Comparison of ENCODE assay signal across 15 cellular contexts in genomic region chr3:132787616-132788015, GRCh38.
DNase-seq lines count a peak whose midpoint lies in the region; ATAC-seq and TF ChIP-seq lines count a peak whose summit lies in the region.
"Had no signal": no experiment of that assay in that cellular context is flagged by ENCODE, and none has a peak within 500 bp of the region (broad histone marks: within the 10 kb centered on the region; RNA-seq: fewer than 3 reads in every experiment).

No MANE protein-coding gene starts in this region.

- no peak for TF ChIP-seq POLR2A in Peyer's patch (IDR thresholded peaks at IDR 0.05)

- no peak overlapping the region for H3K4me3 ChIP-seq in Peyer's patch
- H3K4me3 ChIP-seq: A549 had no signal

- TF ChIP-seq CTCF in chondrocyte (IDR thresholded peaks at IDR 0.05), result no peak
- TF ChIP-seq CTCF in Peyer's patch (IDR thresholded peaks at IDR 0.05), result no peak

- no peaks in the 10 kb centered on the region for H3K27me3 Mint-ChIP-seq in chondrocyte (ENCODE audit: low read depth)

- H3K27me3 ChIP-seq in Peyer's patch, result no peaks in the 10 kb centered on the region

- intact Hi-C loops in posterior cingulate gyrus (cut with DNase I), result no loop called here

- peak; percentile 11 for DNase-seq in NCI-H1092 treated with DMSO at 0.1 percent for 48 hours (lab: John Stamatoyannopoulos, UW)
- no peak for DNase-seq in NCI-H1092 (lab: John Stamatoyannopoulos, UW)
- no peak for DNase-seq in chondrocyte (ENCODE audit: low spot score)
- peak; percentile 22 for DNase-seq in left kidney (ENCODE audit: low read depth, low spot score)
- DNase-seq in posterior cingulate gyrus, result no peak
- DNase-seq in Peyer's patch, result no peak
- DNase-seq: activated CD8-positive, alpha-beta T cell treated with anti-CD3 and anti-CD28 coated beads for 36 hours; activated naive CD8-positive, alpha-beta T cell treated with anti-CD3 and anti-CD28 coated beads for 36 hours; effector memory CD4-positive, alpha-beta T cell; stimulated activated naive B cell treated with anti-CD40 and anti-IgM and Interleukin-4, amounts not matched to agents 10 μg/mL and 1 μg/mL and 100 μg/mL, for 72 hours had no signal

- H3K4me3 Mint-ChIP-seq in chondrocyte (ENCODE audit: unreplicated experiment), result no peak overlapping the region
- H3K4me3 Mint-ChIP-seq: activated CD8-positive, alpha-beta T cell treated with anti-CD3 and anti-CD28 coated beads for 36 hours; activated naive CD8-positive, alpha-beta T cell treated with anti-CD3 and anti-CD28 coated beads for 36 hours; neural crest cell; stimulated activated naive B cell treated with anti-CD40 and anti-IgM and Interleukin-4, amounts not matched to agents 10 μg/mL and 1 μg/mL and 100 μg/mL, for 72 hours; T-helper 1 cell treated with Interleukin-12 subunit alpha and Interleukin-12 subunit beta and Interleukin-4 antibody, amounts not matched to agents 30 μg/mL and 1 μg/mL, for 36 hours had no signal

- no peaks in the 10 kb centered on the region for H3K9me3 ChIP-seq in Peyer's patch
- H3K9me3 ChIP-seq: A549 had no signal

- no peaks in the 10 kb centered on the region for H3K36me3 Mint-ChIP-seq in chondrocyte (ENCODE audit: low read depth)
- H3K36me3 Mint-ChIP-seq: activated naive CD8-positive, alpha-beta T cell treated with anti-CD3 and anti-CD28 coated beads for 36 hours; stimulated activated naive B cell treated with anti-CD40 and anti-IgM and Interleukin-4, amounts not matched to agents 10 μg/mL and 1 μg/mL and 100 μg/mL, for 72 hours had no signal

- peaks cover 5% of the 10 kb centered on the region for H3K9me3 Mint-ChIP-seq in chondrocyte (ENCODE audit: low read depth)
- H3K9me3 Mint-ChIP-seq: activated CD8-positive, alpha-beta T cell treated with anti-CD3 and anti-CD28 coated beads for 36 hours; activated naive CD8-positive, alpha-beta T cell treated with anti-CD3 and anti-CD28 coated beads for 36 hours; neural crest cell; stimulated activated naive B cell treated with anti-CD40 and anti-IgM and Interleukin-4, amounts not matched to agents 10 μg/mL and 1 μg/mL and 100 μg/mL, for 72 hours; T-helper 1 cell treated with Interleukin-12 subunit alpha and Interleukin-12 subunit beta and Interleukin-4 antibody, amounts not matched to agents 30 μg/mL and 1 μg/mL, for 36 hours had no signal

- ATAC-seq in GM19351 (IDR thresholded peaks at IDR 0.05; ENCODE audit: unreplicated experiment), result no peak
- ATAC-seq: A549; activated CD8-positive, alpha-beta T cell treated with anti-CD3 and anti-CD28 coated beads for 36 hours had no signal

- H3K27ac Mint-ChIP-seq in chondrocyte (ENCODE audit: unreplicated experiment), result peak overlapping the region; percentile 97
- H3K27ac Mint-ChIP-seq: activated CD8-positive, alpha-beta T cell treated with anti-CD3 and anti-CD28 coated beads for 36 hours; activated naive CD8-positive, alpha-beta T cell treated with anti-CD3 and anti-CD28 coated beads for 36 hours; stimulated activated naive B cell treated with anti-CD40 and anti-IgM and Interleukin-4, amounts not matched to agents 10 μg/mL and 1 μg/mL and 100 μg/mL, for 72 hours; T-helper 1 cell treated with Interleukin-12 subunit alpha and Interleukin-12 subunit beta and Interleukin-4 antibody, amounts not matched to agents 30 μg/mL and 1 μg/mL, for 36 hours had no signal

- H3K4me1 Mint-ChIP-seq in chondrocyte (ENCODE audit: low read depth), result peaks cover 85% of the 10 kb centered on the region
- H3K4me1 Mint-ChIP-seq: activated naive CD8-positive, alpha-beta T cell treated with anti-CD3 and anti-CD28 coated beads for 36 hours; neural crest cell; stimulated activated naive B cell treated with anti-CD40 and anti-IgM and Interleukin-4, amounts not matched to agents 10 μg/mL and 1 μg/mL and 100 μg/mL, for 72 hours had no signal

- H3K27ac ChIP-seq in temporal lobe (ENCODE audit: low read depth, low read length) (peak overlapping the region; percentile 30), Peyer's patch (peak overlapping the region in 1 of 4 donors; percentile 52)
- H3K27ac ChIP-seq: A549 had no signal

- H3K4me1 ChIP-seq in Peyer's patch, result no peaks in the 10 kb centered on the region
- H3K4me1 ChIP-seq: A549 had no signal

- H3K36me3 ChIP-seq in Peyer's patch, result no peaks in the 10 kb centered on the region

Comparison
In these comparisons a context has a peak if more than half of its experiments do, and no peak if none do; other contexts are left out.
1. DNase-seq: peak in NCI-H1092 treated with DMSO at 0.1 percent for 48 hours (single experiment) and left kidney (single experiment); none in NCI-H1092 (single experiment), chondrocyte (single experiment), posterior cingulate gyrus (0 of 10) and Peyer's patch (0 of 3).